8 cellular contexts compared by ENCODE assay signal in the genomic region with DNA sequence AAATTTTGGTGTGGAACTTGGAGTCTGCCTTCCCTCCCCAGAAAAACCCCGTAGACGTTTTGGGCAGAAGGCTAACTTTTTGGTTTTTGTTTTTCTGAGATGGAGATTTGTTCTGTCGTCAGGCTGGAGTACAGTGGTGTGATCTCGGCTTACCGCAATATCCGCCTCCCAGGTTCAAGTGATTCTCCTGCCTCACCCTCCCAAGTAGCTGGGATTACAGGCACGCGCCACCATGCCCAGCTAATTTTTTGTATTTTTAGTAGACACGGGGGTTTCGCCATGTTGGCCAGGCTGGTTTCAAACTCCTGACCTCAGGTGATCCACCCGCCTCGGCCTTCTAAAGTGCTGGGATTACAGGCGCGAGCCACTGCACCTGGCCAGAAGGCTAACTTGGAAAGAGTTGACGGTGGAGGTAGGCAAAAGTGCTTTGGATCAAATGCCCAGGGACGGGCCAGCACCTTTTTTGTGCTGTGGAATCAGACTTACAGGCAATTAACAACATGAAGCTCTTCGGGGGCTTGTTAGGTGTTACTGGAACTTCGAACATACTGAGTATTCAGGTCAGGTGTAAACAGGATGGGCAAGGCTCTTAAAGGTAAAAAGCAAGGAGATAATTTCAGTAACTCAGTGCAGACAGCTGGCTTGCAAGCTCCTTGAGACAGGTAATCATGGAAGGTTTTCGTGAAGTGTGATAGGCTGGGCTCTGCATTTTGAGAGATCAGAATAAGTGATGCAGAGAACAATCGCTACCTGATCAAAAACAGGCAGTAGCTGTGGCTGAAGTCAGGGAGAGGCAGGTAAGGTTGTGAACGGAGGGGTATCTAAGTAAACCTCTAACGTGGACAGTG. TPM values are rescaled to one million over a fixed set of nuclear protein-coding genes. Genes with fewer than 3 reads are reported as not detected.
A peak's percentile ranks its signal among the peaks of the same experiment; 100 is the strongest.
DNase-seq lines count a peak whose midpoint lies in the region; ATAC-seq and TF ChIP-seq lines count a peak whose summit lies in the region.

No MANE protein-coding gene starts in this region.

- CTCF ChIA-PET in PC-3 (lab: Charles Lee): no interaction called here

- no TSS peak for BruUV-seq in PC-3 (replicated peaks; lab: Mats Ljungman, UMichigan)

- H2BK12ac ChIP-seq in trophoblast cell (ENCODE audit: low read length): no peak overlapping the region

- WGBS in trophoblast cell (ENCODE audit: extremely low coverage, insufficient coverage, insufficient read length): no CpG with 5 or more reads among the region's 22 CpGs

- no peak overlapping the region for H2AFZ ChIP-seq in PC-3 (ENCODE audit: low read length)
- H2AFZ ChIP-seq in trophoblast cell (ENCODE audit: insufficient read depth, low read length, poor library complexity): no peak overlapping the region

- H3K79me1 ChIP-seq in trophoblast cell (ENCODE audit: low read length): peaks cover 16% of the 10 kb centered on the region

- H2BK5ac ChIP-seq in trophoblast cell (ENCODE audit: low read depth, low read length, poor library complexity): no peak overlapping the region

- ATAC-seq in PC-3 (no peak), GM19467 (IDR thresholded peaks at IDR 0.05; ENCODE audit: unreplicated experiment) (no peak), GM21528 (IDR thresholded peaks at IDR 0.05; ENCODE audit: low FRiP score, unreplicated experiment) (no peak)

- no peaks in the 10 kb centered on the region for H3K9me2 ChIP-seq in PC-3 (replicated peaks; ENCODE audit: low read length)

- H3K4me2 ChIP-seq in PC-3 (ENCODE audit: low read length): peak overlapping the region; percentile 97
- H3K4me2 ChIP-seq in trophoblast cell (ENCODE audit: low read length): peak overlapping the region; percentile 79

- H3K23ac ChIP-seq in trophoblast cell (ENCODE audit: low read length): no peak overlapping the region

- TF ChIP-seq CTCF in GM12864 (IDR thresholded peaks at IDR 0.05; ENCODE audit: low read depth, low read length, missing control alignments) (no peak), PC-3 (conservative IDR thresholded peaks at IDR 0.05; ENCODE audit: low read depth, low read length) (no peak)

- DNase-seq in GM12864 (ENCODE audit: low read depth) (no peak), PC-3 (no peak), epithelial cell of prostate (ENCODE audit: low read depth, low spot score) (no peak), trophoblast cell (no peak), mucosa of gallbladder (ENCODE audit: low spot score) (no peak), CD1c-positive myeloid dendritic cell (ENCODE audit: extremely low spot score) (no peak)

- no peak overlapping the region for H2AK5ac ChIP-seq in trophoblast cell (ENCODE audit: low read length)

- H3K4me3 ChIP-seq in GM12864 (ENCODE audit: low read depth, low read length) (peak overlapping the region; percentile 97), PC-3 (ENCODE audit: low read length) (peak overlapping the region; percentile 97), trophoblast cell (ENCODE audit: low read depth, low read length) (no peak overlapping the region)

- no peaks in the 10 kb centered on the region for H4K20me1 ChIP-seq in PC-3 (ENCODE audit: low read length)

- H3K4me1 ChIP-seq in PC-3 (ENCODE audit: insufficient read depth, low read length) (peaks cover 34% of the 10 kb centered on the region), trophoblast cell (ENCODE audit: control insufficient read depth in 1 of 2, insufficient read depth in 2 of 2, low read length in 2 of 2) (peaks cover 17 to 20% of the 10 kb centered on the region in 2 experiments)

- no peak overlapping the region for H3K4ac ChIP-seq in trophoblast cell (ENCODE audit: low read depth, low read length)

- peak overlapping the region; percentile 86 for H3K9ac ChIP-seq in PC-3 (ENCODE audit: low read length)
- peak overlapping the region; percentile 29 for H3K9ac ChIP-seq in trophoblast cell (ENCODE audit: low read length)

- H3K9me3 ChIP-seq in PC-3 (ENCODE audit: low read length): no peaks in the 10 kb centered on the region
- no peaks in the 10 kb centered on the region for H3K9me3 ChIP-seq in trophoblast cell (ENCODE audit: insufficient read depth, low read depth, low read length)

- no peak overlapping the region for H4K8ac ChIP-seq in trophoblast cell (ENCODE audit: low read depth, low read length)

- intact Hi-C loops in PC-3 (cut with micrococcal nuclease): no loop called here

- POLR2A ChIA-PET in PC-3 (lab: Charles Lee; ENCODE audit: unreplicated experiment): interaction anchor here (0.5 kb wide), 1 partner anchor 1882 kb away, joined by 3 read pairs; no protein-coding TSS in a partner anchor

- H2BK120ac ChIP-seq in trophoblast cell (ENCODE audit: insufficient read depth, low read length, poor library complexity): no peak overlapping the region

- H3K27ac ChIP-seq in PC-3 (ENCODE audit: low read length) (no peak overlapping the region), epithelial cell of prostate (peak overlapping the region; percentile 95), trophoblast cell (ENCODE audit: low read depth, low read length) (no peak overlapping the region)

- H4K91ac ChIP-seq in trophoblast cell (ENCODE audit: low read depth, low read length): no peak overlapping the region

- peaks cover 9% of the 10 kb centered on the region for H3F3A ChIP-seq in PC-3 (ENCODE audit: low read length, unreplicated experiment)

- H4K12ac ChIP-seq in trophoblast cell (ENCODE audit: low read depth, low read length): no peak overlapping the region

- H3K36me3 ChIP-seq in PC-3 (ENCODE audit: low read depth, low read length) (peaks cover 22% of the 10 kb centered on the region), trophoblast cell (ENCODE audit: control insufficient read depth in 1 of 2, insufficient read depth in 2 of 2, low read length in 2 of 2) (peaks cover 33 to 34% of the 10 kb centered on the region in 2 experiments)

- H3K27me3 ChIP-seq in PC-3 (ENCODE audit: low read length): no peaks in the 10 kb centered on the region
- no peaks in the 10 kb centered on the region for H3K27me3 ChIP-seq in trophoblast cell (ENCODE audit: insufficient read depth, low read length)

- H3K18ac ChIP-seq in trophoblast cell (ENCODE audit: low read length): no peak overlapping the region

- H3K14ac ChIP-seq in trophoblast cell (ENCODE audit: low read length): no peak overlapping the region

- H3K79me2 ChIP-seq in PC-3 (ENCODE audit: low read length): peaks cover 64% of the 10 kb centered on the region
- peaks cover 14% of the 10 kb centered on the region for H3K79me2 ChIP-seq in trophoblast cell (ENCODE audit: control insufficient read depth, insufficient read depth, low read length, poor library complexity)

RNA-seq across cellular contexts. Expression of gene PPP1R35, which starts 1.8 kb away (rescaled TPM):
- total RNA-seq in PC-3 (2014; rRNA removed): 36.1 and 51.1 TPM in 2 replicates
- 42.2 and 45.3 TPM in 2 replicates for polyA plus RNA-seq in trophoblast cell (2013)
- 36.3 TPM for total RNA-seq in mucosa of gallbladder

RNA-seq across cellular contexts. Expression of gene MEPCE, which starts 4.9 kb away (rescaled TPM):
- total RNA-seq in PC-3 (2014; rRNA removed): 35.1 and 36.0 TPM in 2 replicates
- polyA plus RNA-seq in trophoblast cell (2013): 21.4 and 21.7 TPM in 2 replicates
- total RNA-seq in mucosa of gallbladder: 40.5 TPM

RNA-seq across cellular contexts. Expression of gene ZCWPW1, which starts 6.0 kb away (rescaled TPM):
- 1.4 and 2.2 TPM in 2 replicates for total RNA-seq in PC-3 (2014; rRNA removed)
- 1.6 and 2.0 TPM in 2 replicates for polyA plus RNA-seq in trophoblast cell (2013)
- total RNA-seq in mucosa of gallbladder: 4.6 TPM

RNA-seq across cellular contexts. Expression of gene SPACDR, which starts 29.5 kb away (rescaled TPM):
- 0.11 and 2.5 TPM in 2 replicates for total RNA-seq in PC-3 (2014; rRNA removed)
- polyA plus RNA-seq in trophoblast cell (2013): 1.1 TPM in 2 replicates
- 1.2 TPM for total RNA-seq in mucosa of gallbladder

RNA-seq across cellular contexts. Expression of gene TSC22D4, which starts 44.5 kb away (rescaled TPM):
- 57.1 and 66.1 TPM in 2 replicates for total RNA-seq in PC-3 (2014; rRNA removed)
- polyA plus RNA-seq in trophoblast cell (2013): 24.3 and 24.6 TPM in 2 replicates
- total RNA-seq in mucosa of gallbladder: 78.2 TPM
